8 cellular contexts compared by ENCODE assay signal in genomic region chr12:101939856-101940265, GRCh38.
DNase-seq lines count a peak whose midpoint lies in the region; TF ChIP-seq lines count a peak whose summit lies in the region.

No MANE protein-coding gene starts in this region.

- TF ChIP-seq CTCF in RWPE1 (conservative IDR thresholded peaks at IDR 0.05; ENCODE audit: low read depth): peak; percentile 75

- POLR2A ChIA-PET in RWPE1 (lab: Yijun Ruan, JAX; ENCODE audit: low non-redundant PET): no interaction called here

- intact Hi-C loops in head of caudate nucleus (cut with DNase I): no loop called here

- peak; percentile 27 to 60 for DNase-seq in NCI-H524 (lab: John Stamatoyannopoulos, UW)
- DNase-seq in NCI-H524 treated with DMSO at 0.1 percent for 48 hours (lab: John Stamatoyannopoulos, UW): no peak
- DNase-seq in Kasumi-1 (lab: John Stamatoyannopoulos, UW): peak; percentile 77 to 92
- peak; percentile 51 for DNase-seq in RWPE1 (ENCODE audit: low spot score)
- DNase-seq in activated naive CD4-positive, alpha-beta T cell treated with Interleukin-2 at 50 U/mL for 16 hours: peak; percentile 39
- peak in 31 of 42 donors; percentile 12 to 78 (median 40) for DNase-seq in head of caudate nucleus
- DNase-seq in pulmonary artery endothelial cell (ENCODE audit: low read depth, low spot score): peak; percentile 24
- no peak for DNase-seq in GM19240 (ENCODE audit: insufficient read length, low spot score)

- H3K27ac ChIP-seq in RWPE1: no peak overlapping the region

- CTCF ChIA-PET in RWPE1 (lab: Yijun Ruan, JAX): interaction anchor here (0.6 to 1.2 kb wide), 5 partner anchors 368 to 1252 kb away, joined by 3 to 6 read pairs (median 4); no protein-coding TSS in a partner anchor

Comparison
In these comparisons a context has a peak if more than half of its experiments do, and no peak if none do; other contexts are left out.
1. DNase-seq: peak in NCI-H524 (2 of 2), Kasumi-1 (2 of 2), RWPE1 (single experiment), activated naive CD4-positive, alpha-beta T cell treated with Interleukin-2 at 50 U/mL for 16 hours (single experiment), head of caudate nucleus (31 of 42) and pulmonary artery endothelial cell (single experiment); none in NCI-H524 treated with DMSO at 0.1 percent for 48 hours (single experiment) and GM19240 (single experiment).